In genomic region chr22:38107692-38108515, GRCh38 we compare ENCODE assay signal across 15 cellular contexts. TPM values are rescaled to one million over a fixed set of nuclear protein-coding genes. Genes with fewer than 3 reads are reported as not detected.
DNase-seq lines count a peak whose midpoint lies in the region; ATAC-seq and TF ChIP-seq lines count a peak whose summit lies in the region.
"Had no signal": no experiment of that assay in that cellular context is flagged by ENCODE, and none has a peak within 500 bp of the region (broad histone marks: within the 10 kb centered on the region; RNA-seq: fewer than 3 reads in every experiment).

No MANE protein-coding gene starts in this region.

- TF ChIP-seq RAD21 in liver (IDR thresholded peaks at IDR 0.05): peak; percentile 43 to 52

- TF ChIP-seq EP300 in tibial nerve (IDR thresholded peaks at IDR 0.05): no peak

- no peaks in the 10 kb centered on the region for H3K9me3 ChIP-seq in SJCRH30 (replicated peaks)
- no peaks in the 10 kb centered on the region for H3K9me3 ChIP-seq in liver (ENCODE audit: control insufficient read depth in 4 of 4, low read length in 3 of 4)
- H3K9me3 ChIP-seq in tibial nerve: no peaks in the 10 kb centered on the region

- peaks cover 11% of the 10 kb centered on the region for H3K4me1 Mint-ChIP-seq in T-helper 1 cell treated with Interleukin-12 subunit alpha and Interleukin-12 subunit beta and Interleukin-4 antibody, amounts not matched to agents 30 μg/mL and 1 μg/mL, for 36 hours (ENCODE audit: low read depth)

- TF ChIP-seq CTCF in liver (IDR thresholded peaks at IDR 0.05; ENCODE audit: low read depth, low read length, missing input control) (no peak), tibial nerve (IDR thresholded peaks at IDR 0.05) (no peak)

- H3K27ac ChIP-seq in SJCRH30: no peak overlapping the region
- H3K27ac ChIP-seq in liver (ENCODE audit: low read depth in 1 of 2, low read length in 2 of 2): peak overlapping the region; percentile 43 to 52
- H3K27ac ChIP-seq in tibial nerve: peak overlapping the region; percentile 10 to 55 (median 24)

- 41% methylated on average over 17 of the region's 17 CpGs for WGBS in liver
- 53 to 67% methylated on average over 14 to 15 of the region's 17 CpGs for WGBS in tibial nerve, 2 donors

- H3K27me3 ChIP-seq in SJCRH30: no peaks in the 10 kb centered on the region
- no peaks in the 10 kb centered on the region for H3K27me3 ChIP-seq in liver (ENCODE audit: control insufficient read depth in 4 of 4, insufficient read depth in 4 of 4, low read length in 3 of 4)
- no peaks in the 10 kb centered on the region for H3K27me3 ChIP-seq in tibial nerve

- TF ChIP-seq POLR2A in tibial nerve (IDR thresholded peaks at IDR 0.05): no peak

- H3K27ac Mint-ChIP-seq in T-helper 1 cell treated with Interleukin-12 subunit alpha and Interleukin-12 subunit beta and Interleukin-4 antibody, amounts not matched to agents 30 μg/mL and 1 μg/mL, for 36 hours: peak overlapping the region; percentile 26

- ATAC-seq in HG02870 (IDR thresholded peaks at IDR 0.05; ENCODE audit: unreplicated experiment): no peak

- H3K27me3 Mint-ChIP-seq in T-helper 1 cell treated with Interleukin-12 subunit alpha and Interleukin-12 subunit beta and Interleukin-4 antibody, amounts not matched to agents 30 μg/mL and 1 μg/mL, for 36 hours (ENCODE audit: low read depth): no peaks in the 10 kb centered on the region

- DNase-seq in T-helper 1 cell: no peak
- DNase-seq in SJCRH30: peak; percentile 55 to 64
- DNase-seq in tibial nerve (ENCODE audit: low spot score in 2 of 2): no peak
- no peak for DNase-seq in NOMO-1 (lab: John Stamatoyannopoulos, UW; ENCODE audit: unreplicated experiment in 2 of 2)
- DNase-seq in ecto neural progenitor cell (ENCODE audit: low spot score): no peak
- DNase-seq: activated CD8-positive, alpha-beta memory T cell treated with anti-CD3 and anti-CD28 coated beads for 24 hours; activated gamma-delta T cell treated with Interleukin-2 at 50 U/mL for 16 hours; caudate nucleus; NCI-H226 had no signal

- H3K9ac ChIP-seq in liver (ENCODE audit: low read depth in 1 of 2, low read length in 2 of 2): no peak overlapping the region

- H3K9me3 Mint-ChIP-seq in T-helper 1 cell treated with Interleukin-12 subunit alpha and Interleukin-12 subunit beta and Interleukin-4 antibody, amounts not matched to agents 30 μg/mL and 1 μg/mL, for 36 hours: peaks cover 3% of the 10 kb centered on the region

- H3K4me3 Mint-ChIP-seq in T-helper 1 cell treated with Interleukin-12 subunit alpha and Interleukin-12 subunit beta and Interleukin-4 antibody, amounts not matched to agents 30 μg/mL and 1 μg/mL, for 36 hours: no peak overlapping the region

- H3K36me3 ChIP-seq in SJCRH30 (no peaks in the 10 kb centered on the region), liver (ENCODE audit: control insufficient read depth in 4 of 4, insufficient read depth in 3 of 4, low read depth in 1 of 4, low read length in 3 of 4) (no peaks in the 10 kb centered on the region), tibial nerve (peaks cover 0 to 12% (median 0%) of the 10 kb centered on the region in 3 donors)

- H3K36me3 Mint-ChIP-seq in T-helper 1 cell treated with Interleukin-12 subunit alpha and Interleukin-12 subunit beta and Interleukin-4 antibody, amounts not matched to agents 30 μg/mL and 1 μg/mL, for 36 hours (ENCODE audit: low read depth): peaks cover 2% of the 10 kb centered on the region

- peaks cover 11% of the 10 kb centered on the region for H3K4me1 ChIP-seq in SJCRH30
- H3K4me1 ChIP-seq in liver (ENCODE audit: control insufficient read depth in 4 of 4, insufficient read depth in 4 of 4, low read length in 3 of 4): peaks cover 11 to 24% (median 17%) of the 10 kb centered on the region in 4 donors
- H3K4me1 ChIP-seq in tibial nerve: peaks cover 0 to 38% (median 10%) of the 10 kb centered on the region in 4 donors

- H3K4me3 ChIP-seq in SJCRH30 (no peak overlapping the region), liver (ENCODE audit: low read depth in 1 of 3, low read length in 3 of 3) (no peak overlapping the region), tibial nerve (no peak overlapping the region)
- H3K4me3 ChIP-seq: GM12878 had no signal

TF ChIP-seq in liver, 16 proteins besides CTCF, POLR2A, EP300 and RAD21:
- TF ChIP-seq, protein P1, sequence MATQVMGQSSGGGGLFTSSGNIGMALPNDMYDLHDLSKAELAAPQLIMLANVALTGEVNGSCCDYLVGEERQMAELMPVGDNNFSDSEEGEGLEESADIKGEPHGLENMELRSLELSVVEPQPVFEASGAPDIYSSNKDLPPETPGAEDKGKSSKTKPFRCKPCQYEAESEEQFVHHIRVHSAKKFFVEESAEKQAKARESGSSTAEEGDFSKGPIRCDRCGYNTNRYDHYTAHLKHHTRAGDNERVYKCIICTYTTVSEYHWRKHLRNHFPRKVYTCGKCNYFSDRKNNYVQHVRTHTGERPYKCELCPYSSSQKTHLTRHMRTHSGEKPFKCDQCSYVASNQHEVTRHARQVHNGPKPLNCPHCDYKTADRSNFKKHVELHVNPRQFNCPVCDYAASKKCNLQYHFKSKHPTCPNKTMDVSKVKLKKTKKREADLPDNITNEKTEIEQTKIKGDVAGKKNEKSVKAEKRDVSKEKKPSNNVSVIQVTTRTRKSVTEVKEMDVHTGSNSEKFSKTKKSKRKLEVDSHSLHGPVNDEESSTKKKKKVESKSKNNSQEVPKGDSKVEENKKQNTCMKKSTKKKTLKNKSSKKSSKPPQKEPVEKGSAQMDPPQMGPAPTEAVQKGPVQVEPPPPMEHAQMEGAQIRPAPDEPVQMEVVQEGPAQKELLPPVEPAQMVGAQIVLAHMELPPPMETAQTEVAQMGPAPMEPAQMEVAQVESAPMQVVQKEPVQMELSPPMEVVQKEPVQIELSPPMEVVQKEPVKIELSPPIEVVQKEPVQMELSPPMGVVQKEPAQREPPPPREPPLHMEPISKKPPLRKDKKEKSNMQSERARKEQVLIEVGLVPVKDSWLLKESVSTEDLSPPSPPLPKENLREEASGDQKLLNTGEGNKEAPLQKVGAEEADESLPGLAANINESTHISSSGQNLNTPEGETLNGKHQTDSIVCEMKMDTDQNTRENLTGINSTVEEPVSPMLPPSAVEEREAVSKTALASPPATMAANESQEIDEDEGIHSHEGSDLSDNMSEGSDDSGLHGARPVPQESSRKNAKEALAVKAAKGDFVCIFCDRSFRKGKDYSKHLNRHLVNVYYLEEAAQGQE (IDR thresholded peaks at IDR 0.05): peak; percentile 45
- peak; percentile 93 for TF ChIP-seq SP1 (IDR thresholded peaks at IDR 0.05)
- peak; percentile 8 to 41 for TF ChIP-seq EGR1 (IDR thresholded peaks at IDR 0.05; ENCODE audit: low read depth in 2 of 2)
- TF ChIP-seq YY1 (IDR thresholded peaks at IDR 0.05): no peak
- peak; percentile 83 for TF ChIP-seq HNF4G (IDR thresholded peaks at IDR 0.05)
- no peak for TF ChIP-seq JUND (IDR thresholded peaks at IDR 0.05)
- no peak for TF ChIP-seq FOXA2 (IDR thresholded peaks at IDR 0.05)
- no peak for TF ChIP-seq FOXA1 (IDR thresholded peaks at IDR 0.05)
- peak in 1 of 2 donors; percentile 21 for TF ChIP-seq GABPA (IDR thresholded peaks at IDR 0.05 in 1 of 2, conservative IDR thresholded peaks at IDR 0.05 in 1 of 2)
- TF ChIP-seq, protein P2, sequence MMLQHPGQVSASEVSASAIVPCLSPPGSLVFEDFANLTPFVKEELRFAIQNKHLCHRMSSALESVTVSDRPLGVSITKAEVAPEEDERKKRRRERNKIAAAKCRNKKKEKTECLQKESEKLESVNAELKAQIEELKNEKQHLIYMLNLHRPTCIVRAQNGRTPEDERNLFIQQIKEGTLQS (IDR thresholded peaks at IDR 0.05): no peak
- peak; percentile 89 to 92 for TF ChIP-seq HNF4A (conservative IDR thresholded peaks at IDR 0.05)
- no peak for TF ChIP-seq MAX (IDR thresholded peaks at IDR 0.05)
- TF ChIP-seq ZBTB33 (IDR thresholded peaks at IDR 0.05): no peak
- TF ChIP-seq NR2F2 (IDR thresholded peaks at IDR 0.05): no peak
- TF ChIP-seq TAF1 (conservative IDR thresholded peaks at IDR 0.05): no peak
- peak; percentile 79 to 81 for TF ChIP-seq RXRA (IDR thresholded peaks at IDR 0.05)

RNA-seq across cellular contexts. Expression of gene BAIAP2L2, which starts 2.6 kb away (rescaled TPM):
- total RNA-seq in SJCRH30 (2014; rRNA removed; shearing (Covaris generic)): not detected in 2 replicates
- total RNA-seq in liver: under 1 TPM in 1 of 2 donors, not detected in 1; 0.33 TPM
- under 1 TPM; 0.44 to 0.46 TPM for polyA plus RNA-seq in liver
- 1 to 10 TPM in 3 of 4 donors, not detected in 1; 1.3 to 2.7 (median 2.1) TPM for total RNA-seq in tibial nerve
- total RNA-seq: A172 had no signal

RNA-seq across cellular contexts. Expression of gene SLC16A8, which starts 23.9 kb away (rescaled TPM):
- total RNA-seq in SJCRH30 (2014; rRNA removed; shearing (Covaris generic)): 1.1 and 1.4 TPM in 2 replicates
- total RNA-seq in liver: not detected
- under 1 TPM in 1 of 2 donors, not detected in 1; 0.10 TPM for polyA plus RNA-seq in liver
- 1 to 10 TPM in 3 of 4 donors, under 1 TPM in 1; 0.98 to 1.8 (median 1.4) TPM for total RNA-seq in tibial nerve
- total RNA-seq: A172, GM12878 had no signal
- polyA plus RNA-seq: fibroblast of lung, GM12878 had no signal

RNA-seq across cellular contexts. Expression of gene PICK1, which starts 50.7 kb away (rescaled TPM):
- total RNA-seq in SJCRH30 (2014; rRNA removed; shearing (Covaris generic)): 0.45 and 1.2 TPM in 2 replicates
- total RNA-seq in liver (10 to 100 TPM in 1 of 2 donors, 1 to 10 TPM in 1; 5.8 to 25.8 TPM), tibial nerve (10 to 100 TPM; 32.1 to 49.8 (median 44.2) TPM)
- 10 to 100 TPM; 10.3 to 15.9 TPM for polyA plus RNA-seq in liver

Comparison
In these comparisons a context has a peak if more than half of its experiments do, and no peak if none do; other contexts are left out.
1. DNase-seq: peak in SJCRH30 (2 of 2); none in T-helper 1 cell (0 of 5), tibial nerve (0 of 2), NOMO-1 (0 of 2) and ecto neural progenitor cell (single experiment).